In the genomic region with DNA sequence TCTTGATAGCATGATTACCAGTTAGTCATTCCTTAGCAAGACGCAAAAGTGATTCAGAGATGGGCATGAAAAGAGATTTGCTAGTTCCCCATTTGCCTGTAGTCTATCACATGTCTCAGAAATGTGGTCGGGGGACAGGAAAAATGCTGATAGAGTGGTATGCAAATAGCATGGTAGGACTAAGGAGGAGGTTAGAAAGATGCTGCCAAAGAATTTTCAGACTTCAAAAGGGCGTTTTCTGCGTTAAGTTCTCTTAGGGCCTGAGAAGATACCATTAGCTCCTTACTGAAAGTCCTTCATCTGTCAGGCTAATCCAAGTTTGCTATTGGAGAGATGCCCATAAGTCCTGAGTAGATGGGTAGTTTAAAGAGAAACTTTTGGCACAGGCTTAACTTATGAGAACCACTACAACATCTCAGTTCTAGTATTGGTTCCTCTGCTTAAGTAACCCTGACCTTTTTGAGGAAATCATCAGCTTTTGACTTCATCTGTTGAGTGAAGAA, we compare ENCODE assay signal across 9 cellular contexts. TPM values are rescaled to one million over a fixed set of nuclear protein-coding genes. Genes with fewer than 3 reads are reported as not detected.
DNase-seq lines count a peak whose midpoint lies in the region; ATAC-seq and TF ChIP-seq lines count a peak whose summit lies in the region.
"Had no signal": no experiment of that assay in that cellular context is flagged by ENCODE, and none has a peak within 500 bp of the region (broad histone marks: within the 10 kb centered on the region; RNA-seq: fewer than 3 reads in every experiment).

No MANE protein-coding gene starts in this region.

- H3K27me3 ChIP-seq in fibroblast of lung (ENCODE audit: control insufficient read depth, insufficient read depth, low read length) (no peaks in the 10 kb centered on the region), tibial nerve (no peaks in the 10 kb centered on the region), MM.1S (replicated peaks; ENCODE audit: insufficient read depth, low read length) (no peaks in the 10 kb centered on the region)

- H3F3A ChIP-seq in MM.1S (ENCODE audit: insufficient read depth, low read length), result no peaks in the 10 kb centered on the region

- H3K4me3 Mint-ChIP-seq in activated CD4-positive, alpha-beta T cell treated with anti-CD3 and anti-CD28 coated beads for 36 hours, result no peak overlapping the region
- no peak overlapping the region for H3K4me3 Mint-ChIP-seq in activated CD4-positive, alpha-beta T cell treated with anti-CD3 and anti-CD28 coated beads, Interleukin-2, amount 10 ng/mL, durations not matched to agents 7 days and 5 days

- H2AFZ ChIP-seq in fibroblast of lung (ENCODE audit: low read length) (no peak overlapping the region), MM.1S (ENCODE audit: low read length) (no peak overlapping the region)

- TF ChIP-seq CTCF in fibroblast of lung (conservative IDR thresholded peaks at IDR 0.05 in 1 of 2, IDR thresholded peaks at IDR 0.05 in 1 of 2; ENCODE audit: low read depth in 1 of 2, low read length in 2 of 2), result no peak
- TF ChIP-seq CTCF in tibial nerve (IDR thresholded peaks at IDR 0.05), result no peak
- TF ChIP-seq CTCF in MM.1S (IDR thresholded peaks at IDR 0.05; ENCODE audit: low read length), result no peak

- H3K9ac ChIP-seq in fibroblast of lung (ENCODE audit: insufficient read depth, low read length), result peak overlapping the region; percentile 4
- no peak overlapping the region for H3K9ac ChIP-seq in MM.1S (ENCODE audit: low read length)

- H3K4me2 ChIP-seq in fibroblast of lung (ENCODE audit: extremely low read depth, insufficient read depth, low read length) (peak overlapping the region; percentile 90), MM.1S (ENCODE audit: low read depth, low read length) (no peak overlapping the region)

- H3K9me3 ChIP-seq in fibroblast of lung (ENCODE audit: control insufficient read depth, insufficient read depth, low read depth, low read length) (no peaks in the 10 kb centered on the region), tibial nerve (no peaks in the 10 kb centered on the region), MM.1S (replicated peaks; ENCODE audit: insufficient read depth, low read length) (no peaks in the 10 kb centered on the region)

- peaks cover 2% of the 10 kb centered on the region for H3K36me3 ChIP-seq in fibroblast of lung (ENCODE audit: control insufficient read depth, insufficient read depth, low read length)
- no peaks in the 10 kb centered on the region for H3K36me3 ChIP-seq in tibial nerve
- H3K36me3 ChIP-seq in MM.1S (replicated peaks; ENCODE audit: insufficient read depth, low read length), result no peaks in the 10 kb centered on the region

- H3K9me2 ChIP-seq in MM.1S (replicated peaks; ENCODE audit: insufficient read depth, low read length), result no peaks in the 10 kb centered on the region

- H3K27me3 Mint-ChIP-seq in activated CD4-positive, alpha-beta T cell treated with anti-CD3 and anti-CD28 coated beads for 36 hours, result no peaks in the 10 kb centered on the region
- no peaks in the 10 kb centered on the region for H3K27me3 Mint-ChIP-seq in activated CD4-positive, alpha-beta T cell treated with anti-CD3 and anti-CD28 coated beads, Interleukin-2, amount 10 ng/mL, durations not matched to agents 7 days and 5 days

- no peaks in the 10 kb centered on the region for H3K36me3 Mint-ChIP-seq in activated CD4-positive, alpha-beta T cell treated with anti-CD3 and anti-CD28 coated beads for 36 hours (ENCODE audit: low read depth)
- no peaks in the 10 kb centered on the region for H3K36me3 Mint-ChIP-seq in activated CD4-positive, alpha-beta T cell treated with anti-CD3 and anti-CD28 coated beads, Interleukin-2, amount 10 ng/mL, durations not matched to agents 7 days and 5 days (ENCODE audit: low read depth)

- H4K20me1 ChIP-seq in fibroblast of lung (ENCODE audit: control insufficient read depth, extremely low read depth, insufficient read depth, low read length) (no peaks in the 10 kb centered on the region), MM.1S (ENCODE audit: insufficient read depth, low read length) (no peaks in the 10 kb centered on the region)

- CTCF ChIA-PET in activated CD4-positive, alpha-beta T cell treated with anti-CD3 and anti-CD28 coated beads for 36 hours (lab: Charles Lee), result interaction anchor here (0.6 to 1.1 kb wide), 2 partner anchors 14 to 29 kb away, joined by 3 read pairs; no protein-coding TSS in a partner anchor
- CTCF ChIA-PET in activated CD4-positive, alpha-beta T cell treated with anti-CD3 and anti-CD28 coated beads, Interleukin-2, amount 10 ng/mL, durations not matched to agents 7 days and 5 days (lab: Charles Lee), result no interaction called here

- peak; percentile 30 for ATAC-seq in activated CD4-positive, alpha-beta T cell treated with anti-CD3 and anti-CD28 coated beads for 36 hours
- ATAC-seq in HG03159 (IDR thresholded peaks at IDR 0.05; ENCODE audit: unreplicated experiment), result peak; percentile 75

- 52 to 66% methylated on average over 4 of the region's 4 CpGs for WGBS in tibial nerve, 2 donors

- H3K4me3 ChIP-seq in fibroblast of lung (replicated peaks in 1 of 4; ENCODE audit: control extremely low read depth in 1 of 4, insufficient read depth in 1 of 4, low read depth in 3 of 4, low read length in 4 of 4) (peak overlapping the region; percentile 80 to 98 (median 88)), tibial nerve (peak overlapping the region in 3 of 4 donors; percentile 26 to 60 (median 42)), MM.1S (ENCODE audit: low read length) (no peak overlapping the region)

- no peaks in the 10 kb centered on the region for H3K9me3 Mint-ChIP-seq in activated CD4-positive, alpha-beta T cell treated with anti-CD3 and anti-CD28 coated beads for 36 hours (ENCODE audit: low read depth)
- no peaks in the 10 kb centered on the region for H3K9me3 Mint-ChIP-seq in activated CD4-positive, alpha-beta T cell treated with anti-CD3 and anti-CD28 coated beads, Interleukin-2, amount 10 ng/mL, durations not matched to agents 7 days and 5 days

- H3K79me2 ChIP-seq in fibroblast of lung (ENCODE audit: control insufficient read depth, insufficient read depth, low read length) (peaks cover 74% of the 10 kb centered on the region), MM.1S (ENCODE audit: low read length) (no peaks in the 10 kb centered on the region)

- no peak for TF ChIP-seq EP300 in tibial nerve (IDR thresholded peaks at IDR 0.05)

- H3K27ac ChIP-seq in fibroblast of lung (ENCODE audit: insufficient read depth, low read length) (peak overlapping the region; percentile 79), tibial nerve (peak overlapping the region; percentile 23 to 92 (median 57)), MM.1S (ENCODE audit: low read length) (no peak overlapping the region)

- H3K4me1 ChIP-seq in fibroblast of lung (ENCODE audit: control insufficient read depth, extremely low read depth, insufficient read depth, low read length), result peaks cover 18% of the 10 kb centered on the region
- H3K4me1 ChIP-seq in tibial nerve, result peaks cover 0 to 34% (median 18%) of the 10 kb centered on the region in 4 donors
- no peaks in the 10 kb centered on the region for H3K4me1 ChIP-seq in MM.1S (ENCODE audit: low read length)

- POLR2A ChIA-PET in activated CD4-positive, alpha-beta T cell treated with anti-CD3 and anti-CD28 coated beads for 36 hours (lab: Charles Lee), result no interaction called here
- POLR2A ChIA-PET in activated CD4-positive, alpha-beta T cell treated with anti-CD3 and anti-CD28 coated beads, Interleukin-2, amount 10 ng/mL, durations not matched to agents 7 days and 5 days (lab: Charles Lee), result no interaction called here

- DNase-seq in activated CD4-positive, alpha-beta T cell treated with anti-CD3 and anti-CD28 coated beads for 36 hours, result no peak
- no peak for DNase-seq in activated CD4-positive, alpha-beta T cell treated with anti-CD3 and anti-CD28 coated beads, Interleukin-2, amount 10 ng/mL, durations not matched to agents 7 days and 5 days
- DNase-seq in fibroblast of lung (ENCODE audit: low read depth in 2 of 2) (peak in 1 of 2 donors; percentile 80), tibial nerve (ENCODE audit: low spot score in 2 of 2) (no peak), MM.1S (no peak), SHP77 (lab: John Stamatoyannopoulos, UW) (no peak)
- no peak for DNase-seq in stimulated activated CD4-positive, alpha-beta T cell treated with anti-CD3 and anti-CD28 coated beads, Interleukin-4, amount 100 ng/mL, for 4 hours
- DNase-seq: substantia nigra had no signal

- no peak overlapping the region for H3K27ac Mint-ChIP-seq in activated CD4-positive, alpha-beta T cell treated with anti-CD3 and anti-CD28 coated beads for 36 hours
- H3K27ac Mint-ChIP-seq in activated CD4-positive, alpha-beta T cell treated with anti-CD3 and anti-CD28 coated beads, Interleukin-2, amount 10 ng/mL, durations not matched to agents 7 days and 5 days, result no peak overlapping the region

- no peak for TF ChIP-seq POLR2A in tibial nerve (IDR thresholded peaks at IDR 0.05)

- intact Hi-C loops in activated CD4-positive, alpha-beta T cell treated with anti-CD3 and anti-CD28 coated beads for 36 hours (cut with DNase I, micrococcal nuclease), result loop anchor here in 1 of 2 experiments (5.0 kb wide), 1 partner anchor 505 kb away; no protein-coding TSS in a partner anchor

- no peaks in the 10 kb centered on the region for H3K4me1 Mint-ChIP-seq in activated CD4-positive, alpha-beta T cell treated with anti-CD3 and anti-CD28 coated beads for 36 hours
- peaks cover 6% of the 10 kb centered on the region for H3K4me1 Mint-ChIP-seq in activated CD4-positive, alpha-beta T cell treated with anti-CD3 and anti-CD28 coated beads, Interleukin-2, amount 10 ng/mL, durations not matched to agents 7 days and 5 days

RNA-seq across cellular contexts. Expression of a gene that starts 2.7 kb away (rescaled TPM):
- 1 to 10 TPM; 8.5 to 8.7 TPM for total RNA-seq in activated CD4-positive, alpha-beta T cell treated with anti-CD3 and anti-CD28 coated beads for 36 hours
- under 1 TPM; 0.10 to 0.17 TPM for total RNA-seq in activated CD4-positive, alpha-beta T cell treated with anti-CD3 and anti-CD28 coated beads, Interleukin-2, amount 10 ng/mL, durations not matched to agents 7 days and 5 days
- 299 and 343 TPM in 2 replicates for total RNA-seq in fibroblast of lung
- polyA plus RNA-seq in fibroblast of lung, result 377 and 1,187 TPM in 2 replicates
- polyA plus RNA-seq in fibroblast of lung (2012), result 287 and 889 TPM in 2 replicates
- polyA minus RNA-seq in fibroblast of lung (ENCODE audit: low replicate concordance), result 97.5 and 238 TPM in 2 replicates
- total RNA-seq in tibial nerve, result 100 to 1,000 TPM; 320 to 870 (median 433) TPM

Comparison
In these comparisons a context has a peak if more than half of its experiments do, and no peak if none do; other contexts are left out.
1. RNA of a gene that starts 2.7 kb away (total RNA-seq): 320 to 870 TPM in tibial nerve and 299 to 343 TPM in fibroblast of lung; 8.5 to 8.7 TPM in activated CD4-positive, alpha-beta T cell treated with anti-CD3 and anti-CD28 coated beads for 36 hours and 0.10 to 0.17 TPM in activated CD4-positive, alpha-beta T cell treated with anti-CD3 and anti-CD28 coated beads, Interleukin-2, amount 10 ng/mL, durations not matched to agents 7 days and 5 days; every median in the first group is over 10 times any median in the second.